ENCODE assay signal across 12 cellular contexts in genomic region chr1:177975588-177976495, GRCh38. TPM values are rescaled to one million over a fixed set of nuclear protein-coding genes. Genes with fewer than 3 reads are reported as not detected.
A peak's percentile ranks its signal among the peaks of the same experiment; 100 is the strongest.
DNase-seq lines count a peak whose midpoint lies in the region; ATAC-seq and TF ChIP-seq lines count a peak whose summit lies in the region.
"Had no signal": no experiment of that assay in that cellular context is flagged by ENCODE, and none has a peak within 500 bp of the region (broad histone marks: within the 10 kb centered on the region; RNA-seq: fewer than 3 reads in every experiment).

No MANE protein-coding gene starts in this region.

- ATAC-seq in HG03097 (IDR thresholded peaks at IDR 0.05; ENCODE audit: low FRiP score, unreplicated experiment) = no peak
- ATAC-seq: HepG2 had no signal

- CTCF ChIA-PET in AG04450 (lab: Charles Lee) = interaction anchor here (1.4 to 1.7 kb wide), 2 partner anchors 56 to 324 kb away, joined by 5 to 9 read pairs; no protein-coding TSS in a partner anchor

- in situ Hi-C loops in KBM-7 (cut with MboI; ENCODE audit: low pct_unique_long_range_greater_than_20kb, low sequenced_read_pairs) = no loop called here

- no peak overlapping the region for H3K4me3 ChIP-seq in AG04450 (ENCODE audit: low read depth, low read length)

- no peak for TF ChIP-seq CTCF in AG04450 (IDR thresholded peaks at IDR 0.05; ENCODE audit: low read depth, low read length)

- POLR2A ChIA-PET in AG04450 (lab: Yijun Ruan, JAX) = no interaction called here

- H3K9me3 ChIP-seq in AG04450 (ENCODE audit: control insufficient read depth, insufficient read depth, low read length) = no peaks in the 10 kb centered on the region

- DNase-seq in AG04450 (ENCODE audit: low read depth, low spot score) (no peak), HT1080 (ENCODE audit: low read depth) (peak; percentile 84), amniotic stem cell (lab: John Stamatoyannopoulos, UW) (peak; percentile 2), head of caudate nucleus (peak in 24 of 42 donors; percentile 6 to 75 (median 33)), KBM-7 (no peak), HuH-7 (ENCODE audit: low spot score) (no peak), NCI-H187 (lab: John Stamatoyannopoulos, UW) (no peak)
- DNase-seq: activated naive CD8-positive, alpha-beta T cell treated with anti-CD3 and anti-CD28 coated beads, Interleukin-2, amount 10 ng/mL, durations not matched to agents 7 days and 5 days; effector memory CD4-positive, alpha-beta T cell; NCI-H2081 treated with DMSO at 0.1 percent for 48 hours had no signal

- intact Hi-C loops in head of caudate nucleus (cut with DNase I) = no loop called here

- H3K27me3 ChIP-seq in AG04450 (ENCODE audit: control insufficient read depth, insufficient read depth, low read length) = no peaks in the 10 kb centered on the region

- H3K27ac ChIP-seq in AG04450 (ENCODE audit: low read depth, low read length) = peak overlapping the region; percentile 68

RNA-seq across cellular contexts. Expression of gene SEC16B, which starts 6.0 kb away (rescaled TPM):
- 4.0 and 4.3 TPM in 2 replicates for polyA plus RNA-seq in AG04450 (2011; rRNA removed)
- polyA minus RNA-seq in AG04450 (2011; rRNA and poly(A)+ RNA removed) = 3.8 and 5.7 TPM in 2 replicates
- 0.59 and 1.5 TPM in 2 replicates for total RNA-seq in HT1080 (2014; rRNA removed; shearing (Covaris generic))
- 0.90 and 0.97 TPM in 2 replicates for polyA plus RNA-seq in HT1080 (2015; cell fraction: cytosol; rRNA removed)
- 1.6 TPM in 2 replicates for polyA plus RNA-seq in HT1080 (2015; cell fraction: nucleus; rRNA removed)

Comparison
In these comparisons a context has a peak if more than half of its experiments do, and no peak if none do; other contexts are left out.
1. DNase-seq: peak in HT1080 (single experiment), amniotic stem cell (single experiment) and head of caudate nucleus (24 of 42); none in AG04450 (single experiment), KBM-7 (single experiment), HuH-7 (single experiment) and NCI-H187 (0 of 2).